Comparison of ENCODE assay signal across 2 cellular contexts in the genomic region with DNA sequence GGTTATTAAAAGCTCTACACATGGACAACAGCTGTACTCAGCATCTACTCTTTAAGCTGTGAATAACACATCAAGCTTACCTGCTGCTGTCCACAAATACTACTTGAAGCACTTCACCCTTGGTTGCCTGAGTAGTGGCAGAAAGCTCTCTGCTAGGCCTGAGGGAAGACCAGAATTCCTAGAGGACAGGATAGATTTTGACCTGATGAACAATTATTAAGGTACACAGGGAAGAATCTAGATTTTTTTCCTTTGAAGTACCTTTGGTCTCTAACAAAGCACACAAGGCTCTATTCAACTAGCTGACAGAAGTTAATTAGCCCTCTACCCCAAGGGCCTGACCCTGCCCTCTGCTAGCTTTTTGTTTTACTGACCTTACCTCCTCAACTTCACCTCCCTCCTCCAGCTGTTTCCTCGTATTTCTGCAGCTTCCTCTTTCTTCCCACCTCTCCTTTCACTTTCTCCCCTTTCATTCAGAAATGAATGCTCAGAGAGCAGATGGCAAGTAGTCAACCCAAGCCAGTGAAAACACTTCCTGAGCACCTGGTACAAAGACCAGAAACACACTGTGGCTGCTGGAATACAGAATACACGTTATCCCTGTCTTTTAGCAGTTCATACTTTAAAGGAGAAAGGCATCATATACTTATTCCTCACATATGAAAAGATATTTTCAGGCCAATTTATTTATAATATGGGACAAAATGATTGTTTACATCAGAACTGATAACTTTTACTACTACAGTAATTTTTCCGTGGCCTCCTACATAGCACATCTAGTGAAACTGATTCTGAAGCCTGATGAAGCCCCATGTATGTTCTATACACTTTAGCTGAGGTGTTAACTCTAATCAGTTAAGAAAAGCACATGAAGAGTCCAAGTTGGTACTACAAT.
TF ChIP-seq lines count a peak whose summit lies in the region.

No MANE protein-coding gene starts in this region.

TF ChIP-seq in A549, 52 proteins besides CTCF, POLR2A, EP300 and RAD21:
- TF ChIP-seq NPAS2 (CRISPR knock-in tag; IDR thresholded peaks at IDR 0.05; ENCODE audit: borderline replicate concordance), result no peak
- TF ChIP-seq EHMT2 (IDR thresholded peaks at IDR 0.05; ENCODE audit: low read depth), result no peak
- TF ChIP-seq JUN (IDR thresholded peaks at IDR 0.05), result peak in 1 of 2 experiments; percentile 27; a peak in 1 of 5 replicates
- 0 out of 2 replicates have a peak, but pooled peaks have one; percentile 11 for TF ChIP-seq RARB (CRISPR knock-in tag; IDR thresholded peaks at IDR 0.05)
- TF ChIP-seq, protein P1, sequence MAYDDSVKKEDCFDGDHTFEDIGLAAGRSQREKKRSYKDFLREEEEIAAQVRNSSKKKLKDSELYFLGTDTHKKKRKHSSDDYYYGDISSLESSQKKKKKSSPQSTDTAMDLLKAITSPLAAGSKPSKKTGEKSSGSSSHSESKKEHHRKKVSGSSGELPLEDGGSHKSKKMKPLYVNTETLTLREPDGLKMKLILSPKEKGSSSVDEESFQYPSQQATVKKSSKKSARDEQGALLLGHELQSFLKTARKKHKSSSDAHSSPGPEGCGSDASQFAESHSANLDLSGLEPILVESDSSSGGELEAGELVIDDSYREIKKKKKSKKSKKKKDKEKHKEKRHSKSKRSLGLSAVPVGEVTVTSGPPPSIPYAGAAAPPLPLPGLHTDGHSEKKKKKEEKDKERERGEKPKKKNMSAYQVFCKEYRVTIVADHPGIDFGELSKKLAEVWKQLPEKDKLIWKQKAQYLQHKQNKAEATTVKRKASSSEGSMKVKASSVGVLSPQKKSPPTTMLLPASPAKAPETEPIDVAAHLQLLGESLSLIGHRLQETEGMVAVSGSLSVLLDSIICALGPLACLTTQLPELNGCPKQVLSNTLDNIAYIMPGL (CRISPR knock-in tag; IDR thresholded peaks at IDR 0.05; ENCODE audit: borderline replicate concordance), result 0 out of 2 replicates have a peak, but pooled peaks have one; percentile 2
- TF ChIP-seq FOSB (CRISPR knock-in tag; IDR thresholded peaks at IDR 0.05), result 0 out of 2 replicates have a peak, but pooled peaks have one; percentile 11
- 0 out of 2 replicates have a peak, but pooled peaks have one; percentile 83 for TF ChIP-seq POLR2AphosphoS2 (conservative IDR thresholded peaks at IDR 0.05; ENCODE audit: low read length)
- TF ChIP-seq TP53 (CRISPR knock-in tag; IDR thresholded peaks at IDR 0.05), result peak; percentile 7; the same call in 1 of the 2 replicates
- 0 out of 2 replicates have a peak, but pooled peaks have one; percentile 18 for TF ChIP-seq TFCP2L1 (CRISPR knock-in tag; IDR thresholded peaks at IDR 0.05)

TF ChIP-seq in endothelial cell of umbilical vein, 7 proteins besides CTCF, POLR2A, EP300 and RAD21:
- TF ChIP-seq EZH2 (IDR thresholded peaks at IDR 0.05; ENCODE audit: borderline replicate concordance, low read depth, low read length, severe bottlenecking), result no peak
- TF ChIP-seq FOS (IDR thresholded peaks at IDR 0.05; ENCODE audit: borderline replicate concordance, insufficient read depth, low read length), result no peak
- TF ChIP-seq MYC (IDR thresholded peaks at IDR 0.05; ENCODE audit: low read depth, low read length), result no peak
- no peak for TF ChIP-seq JUN (IDR thresholded peaks at IDR 0.05; ENCODE audit: borderline replicate concordance, insufficient read depth, insufficient read length, low read depth)
- peak; percentile 65 for TF ChIP-seq POLR2AphosphoS5 (IDR thresholded peaks at IDR 0.05; ENCODE audit: insufficient read depth, low read depth, low read length)
